19 cellular contexts compared by ENCODE assay signal in the genomic region with DNA sequence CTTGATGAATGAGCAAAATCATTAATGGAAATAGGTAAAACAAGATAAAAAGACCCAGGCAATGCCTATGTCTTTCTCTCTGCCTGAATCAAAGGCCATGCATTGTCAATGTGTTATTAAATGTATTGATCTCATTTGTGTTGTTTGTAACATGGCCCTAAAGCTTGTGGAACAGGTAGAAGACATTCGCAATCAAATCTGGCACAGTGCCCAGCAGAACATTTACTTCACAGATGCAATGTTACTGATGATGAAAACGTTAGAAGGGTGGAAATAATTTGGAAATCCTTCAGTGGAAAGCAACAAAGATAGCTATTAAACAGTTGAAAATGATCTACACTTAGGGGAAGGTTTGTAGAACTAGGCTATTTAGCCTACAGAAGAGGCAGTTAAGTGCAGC.
DNase-seq lines count a peak whose midpoint lies in the region; ATAC-seq and TF ChIP-seq lines count a peak whose summit lies in the region.
"Had no signal": no experiment of that assay in that cellular context is flagged by ENCODE, and none has a peak within 500 bp of the region (broad histone marks: within the 10 kb centered on the region; RNA-seq: fewer than 3 reads in every experiment).

No MANE protein-coding gene starts in this region.

- WGBS in thyroid gland, 2 donors = 24 to 29% methylated on average over 2 of the region's 2 CpGs
- 14 to 22% methylated on average over 2 of the region's 2 CpGs for WGBS in lower leg skin, 2 donors

- intact Hi-C loops in thyroid gland (cut with DNase I) = no loop called here
- intact Hi-C loops in lower leg skin (cut with DNase I; ENCODE audit: low total_unique reads) = no loop called here

- no peaks in the 10 kb centered on the region for H3K27me3 ChIP-seq in thyroid gland
- H3K27me3 ChIP-seq: right lobe of liver had no signal

- DNase-seq in NCI-H524 (lab: John Stamatoyannopoulos, UW) = peak; percentile 6 to 46
- no peak for DNase-seq in NCI-H524 treated with DMSO at 0.1 percent for 48 hours (lab: John Stamatoyannopoulos, UW)
- DNase-seq in NCI-H1436 (lab: John Stamatoyannopoulos, UW) = peak; percentile 63
- peak; percentile 93 for DNase-seq in NCI-H748 (lab: John Stamatoyannopoulos, UW; ENCODE audit: unreplicated experiment)
- peak; percentile 50 to 51 for DNase-seq in thyroid gland
- DNase-seq in omental fat pad (ENCODE audit: low spot score) = no peak
- no peak for DNase-seq in superior temporal gyrus (ENCODE audit: extremely low spot score)
- DNase-seq in lower leg skin (ENCODE audit: low spot score in 2 of 2) = no peak
- DNase-seq: activated naive CD8-positive, alpha-beta T cell treated with anti-CD3 and anti-CD28 coated beads for 36 hours; activated T-cell treated with anti-CD3 and anti-CD28 coated beads, Interleukin-2, amount 50 U/mL, for 72 hours; CD4-positive, alpha-beta T cell; dermis blood vessel endothelial cell; GM23248; occipital lobe; right lobe of liver; Right ventricle myocardium superior; T-helper 17 cell had no signal

- peak overlapping the region in 1 of 3 donors; percentile 60 for H3K27ac ChIP-seq in thyroid gland
- H3K27ac ChIP-seq: GM23248, right lobe of liver had no signal

- H3K36me3 ChIP-seq in thyroid gland = no peaks in the 10 kb centered on the region
- H3K36me3 ChIP-seq: right lobe of liver had no signal

- no peak overlapping the region for H3K4me3 ChIP-seq in thyroid gland (replicated peaks in 1 of 3)
- no peak overlapping the region for H3K4me3 ChIP-seq in lower leg skin (ENCODE audit: low read depth, poor library complexity, severe bottlenecking)
- H3K4me3 ChIP-seq: GM23248, right lobe of liver had no signal

- no peak for TF ChIP-seq POLR2A in thyroid gland (IDR thresholded peaks at IDR 0.05)
- TF ChIP-seq POLR2A in lower leg skin (IDR thresholded peaks at IDR 0.05) = no peak

- peaks cover 28 to 37% of the 10 kb centered on the region in 2 donors for H3K4me1 ChIP-seq in thyroid gland
- H3K4me1 ChIP-seq: right lobe of liver had no signal

- TF ChIP-seq CTCF in thyroid gland (IDR thresholded peaks at IDR 0.05) = no peak
- no peak for TF ChIP-seq CTCF in omental fat pad (IDR thresholded peaks at IDR 0.05)
- TF ChIP-seq CTCF in lower leg skin (IDR thresholded peaks at IDR 0.05) = no peak

- no peaks in the 10 kb centered on the region for H3K9me3 ChIP-seq in thyroid gland
- H3K9me3 ChIP-seq: right lobe of liver had no signal

- no peak for ATAC-seq in omental fat pad (ENCODE audit: low FRiP score)
- ATAC-seq: activated T-cell treated with anti-CD3 and anti-CD28 coated beads, Interleukin-2, amount 50 U/mL, for 72 hours; left lobe of liver; right lobe of liver; WTC11 had no signal

Comparison
In these comparisons a context has a peak if more than half of its experiments do, and no peak if none do; other contexts are left out.
1. DNase-seq: peak in NCI-H524 (2 of 2), NCI-H1436 (single experiment), NCI-H748 (single experiment) and thyroid gland (2 of 2); none in NCI-H524 treated with DMSO at 0.1 percent for 48 hours (single experiment), omental fat pad (single experiment), superior temporal gyrus (single experiment) and lower leg skin (0 of 2).